In the genomic region with DNA sequence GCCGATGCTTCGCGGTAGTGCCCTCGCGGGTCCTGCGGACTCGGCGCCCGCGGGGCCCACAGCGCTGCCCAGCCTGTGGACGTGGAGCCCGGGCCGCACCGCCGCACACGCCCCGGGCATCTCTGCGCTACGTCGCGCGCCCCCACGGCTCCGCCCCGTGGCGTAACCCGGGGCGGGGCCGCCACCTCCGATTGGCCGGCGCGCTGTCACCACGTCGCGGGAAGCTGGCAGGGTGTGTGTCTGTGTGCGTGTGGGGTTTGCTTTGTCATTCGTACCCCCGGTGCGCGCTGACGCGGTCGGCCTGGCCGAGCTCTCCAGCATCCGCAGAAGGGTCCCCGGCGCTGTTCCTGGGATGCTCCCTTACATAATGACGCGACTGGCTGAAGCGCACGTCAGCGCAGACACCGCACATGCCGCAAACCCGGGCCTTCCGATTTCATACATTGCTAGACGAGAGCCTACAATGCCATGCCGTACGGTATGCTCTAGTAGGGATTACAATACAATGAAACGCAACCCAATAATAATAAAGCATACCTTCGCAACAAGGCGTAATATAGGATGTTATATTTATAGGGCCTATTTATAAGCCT, we compare ENCODE assay signal across 8 cellular contexts. TPM values are rescaled to one million over a fixed set of nuclear protein-coding genes. Genes with fewer than 3 reads are reported as not detected.
DNase-seq lines count a peak whose midpoint lies in the region; TF ChIP-seq lines count a peak whose summit lies in the region.

No MANE protein-coding gene starts in this region.

- no peaks in the 10 kb centered on the region for H3K9me2 ChIP-seq in Loucy (replicated peaks; ENCODE audit: low read depth, low read length)

- H3K4me3 Mint-ChIP-seq in neural progenitor cell = peak overlapping the region; percentile 93

- H3F3A ChIP-seq in Loucy (ENCODE audit: low read depth) (peaks cover 3% of the 10 kb centered on the region), neural progenitor cell (ENCODE audit: low read depth) (no peaks in the 10 kb centered on the region)

- peaks cover 9% of the 10 kb centered on the region for H3K27me3 Mint-ChIP-seq in neural progenitor cell (ENCODE audit: insufficient read depth, low read depth)

- peaks cover 41% of the 10 kb centered on the region for H3K4me1 ChIP-seq in Loucy (ENCODE audit: insufficient read depth, low read length, poor library complexity, severe bottlenecking)
- H3K4me1 ChIP-seq in neural progenitor cell = peaks cover 9% of the 10 kb centered on the region

- H3K27ac Mint-ChIP-seq in neural progenitor cell = no peak overlapping the region

- H3K36me3 Mint-ChIP-seq in neural progenitor cell = no peaks in the 10 kb centered on the region

- H3K9me3 Mint-ChIP-seq in neural progenitor cell = no peaks in the 10 kb centered on the region

- H3K27ac ChIP-seq in RWPE1 = peak overlapping the region; percentile 77
- H3K27ac ChIP-seq in neural progenitor cell = no peak overlapping the region

- POLR2A ChIA-PET in RWPE1 (lab: Yijun Ruan, JAX; ENCODE audit: low non-redundant PET) = interaction anchor here (0.6 kb wide), 1 partner anchor 1966 kb away, joined by 3 read pairs; no protein-coding TSS in a partner anchor

- H3K4me2 ChIP-seq in Loucy (ENCODE audit: low read depth, low read length, poor library complexity, severe bottlenecking) = peak overlapping the region; percentile 96
- H3K4me2 ChIP-seq in neural progenitor cell = peak overlapping the region; percentile 87

- H3K27me3 ChIP-seq in H7 (ENCODE audit: control insufficient read depth, insufficient read depth, low read length) = no peaks in the 10 kb centered on the region; the same call in 1 of the 2 replicates
- H3K27me3 ChIP-seq in Loucy (ENCODE audit: insufficient read depth, low read length, poor library complexity, severe bottlenecking) = no peaks in the 10 kb centered on the region
- H3K27me3 ChIP-seq in neural progenitor cell = peaks cover 22% of the 10 kb centered on the region

- CTCF ChIA-PET in RWPE1 (lab: Yijun Ruan, JAX) = interaction anchor here (1.6 kb wide), 1 partner anchor 20 kb away, joined by 4 read pairs; no protein-coding TSS in a partner anchor

- H3K4me3 ChIP-seq in H7 (ENCODE audit: insufficient read depth, low read depth, low read length) (peak overlapping the region; percentile 91), Loucy (ENCODE audit: low read length, poor library complexity, severe bottlenecking) (peak overlapping the region; percentile 77), foreskin fibroblast (ENCODE audit: low read depth in 1 of 2, low read length in 2 of 2) (peak overlapping the region; percentile 67 to 76), neural progenitor cell (peak overlapping the region; percentile 98)

- H2AFZ ChIP-seq in Loucy (ENCODE audit: low read length) (peak overlapping the region; percentile 91), neural progenitor cell (replicated peaks) (peak overlapping the region; percentile 85)

- H4K20me1 ChIP-seq in Loucy (ENCODE audit: insufficient read depth, low read length, poor library complexity, severe bottlenecking) (peaks cover 39% of the 10 kb centered on the region), neural progenitor cell (ENCODE audit: low read depth) (peaks cover 28% of the 10 kb centered on the region)

- no peak for TF ChIP-seq CTCF in Loucy (conservative IDR thresholded peaks at IDR 0.05; ENCODE audit: low read length)
- no peak for TF ChIP-seq CTCF in RWPE1 (conservative IDR thresholded peaks at IDR 0.05; ENCODE audit: low read depth)
- TF ChIP-seq CTCF in foreskin fibroblast (IDR thresholded peaks at IDR 0.05; ENCODE audit: low read depth, low read length) = no peak
- no peak for TF ChIP-seq CTCF in neural progenitor cell (IDR thresholded peaks at IDR 0.05)

- H3K36me3 ChIP-seq in H7 (replicated peaks; ENCODE audit: control insufficient read depth, insufficient read depth, low read length) (no peaks in the 10 kb centered on the region), Loucy (ENCODE audit: insufficient read depth, low read length) (no peaks in the 10 kb centered on the region), neural progenitor cell (no peaks in the 10 kb centered on the region)

- H3K79me2 ChIP-seq in Loucy (ENCODE audit: insufficient read depth, low read length) = peaks cover 43% of the 10 kb centered on the region
- H3K79me2 ChIP-seq in neural progenitor cell (ENCODE audit: low read depth) = peaks cover 38% of the 10 kb centered on the region

- H3K4me1 Mint-ChIP-seq in neural progenitor cell = peaks cover 26% of the 10 kb centered on the region

- in situ Hi-C loops in G401 (cut with HindIII; ENCODE audit: low sequenced_read_pairs) = no loop called here

- peak; percentile 93 for DNase-seq in G401 (ENCODE audit: low spot score)
- peak; percentile 93 for DNase-seq in H7
- peak; percentile 80 for DNase-seq in RWPE1 (ENCODE audit: low spot score)
- peak; percentile 80 for DNase-seq in activated effector memory CD4-positive, alpha-beta T cell treated with Interleukin-2 at 50 U/mL for 16 hours
- peak; percentile 86 to 94 for DNase-seq in foreskin fibroblast
- peak; percentile 87 for DNase-seq in neural progenitor cell (ENCODE audit: low spot score)
- DNase-seq in stromal cell of bone marrow (ENCODE audit: low read depth) = peak; percentile 66

- H3K9ac ChIP-seq in Loucy (ENCODE audit: low read depth, low read length, poor library complexity, severe bottlenecking) (peak overlapping the region; percentile 81), neural progenitor cell (no peak overlapping the region)

- H3K9me3 ChIP-seq in Loucy (ENCODE audit: insufficient read depth, low read depth, low read length) (no peaks in the 10 kb centered on the region), neural progenitor cell (ENCODE audit: low read depth) (no peaks in the 10 kb centered on the region)

RNA-seq across cellular contexts. Expression of a gene that starts 0.5 kb away (rescaled TPM):
- 79.2 and 84.0 TPM in 2 replicates for total RNA-seq in G401 (2014; rRNA removed; shearing (Covaris generic))
- 13.6 and 15.6 TPM in 2 replicates for total RNA-seq in H7 (2014; rRNA removed; shearing (Covaris generic))
- total RNA-seq in neural progenitor cell (ENCODE audit: low replicate concordance) = 14.8 and 17.7 TPM in 2 replicates

RNA-seq across cellular contexts. Expression of a gene that starts 9.5 kb away (rescaled TPM):
- 0.17 and 1.6 TPM in 2 replicates for total RNA-seq in G401 (2014; rRNA removed; shearing (Covaris generic))
- 0.62 and 0.70 TPM in 2 replicates for total RNA-seq in H7 (2014; rRNA removed; shearing (Covaris generic))
- total RNA-seq in neural progenitor cell (ENCODE audit: low replicate concordance) = 0.22 and 0.43 TPM in 2 replicates
